In genomic region chr12:3863756-3864155, GRCh38 we compare ENCODE assay signal across 24 cellular contexts. TPM values are rescaled to one million over a fixed set of nuclear protein-coding genes. Genes with fewer than 3 reads are reported as not detected.
DNase-seq lines count a peak whose midpoint lies in the region; ATAC-seq and TF ChIP-seq lines count a peak whose summit lies in the region.
"Had no signal": no experiment of that assay in that cellular context is flagged by ENCODE, and none has a peak within 500 bp of the region (broad histone marks: within the 10 kb centered on the region; RNA-seq: fewer than 3 reads in every experiment).

No MANE protein-coding gene starts in this region.

- no peaks in the 10 kb centered on the region for H3K4me1 ChIP-seq in lower lobe of right lung
- H3K4me1 ChIP-seq in upper lobe of right lung = no peaks in the 10 kb centered on the region
- H3K4me1 ChIP-seq: BLaER1, Caco-2 had no signal

- peak overlapping the region; percentile 5 for H3K27ac Mint-ChIP-seq in activated naive CD4-positive, alpha-beta T cell treated with anti-CD3 and anti-CD28 coated beads, Interleukin-2, amount 50 U/mL, for 24 hours
- H3K27ac Mint-ChIP-seq: CD4-positive, alpha-beta T cell had no signal

- ATAC-seq in lower lobe of right lung (peak; percentile 55 to 81), upper lobe of right lung (peak; percentile 75), GM19395 (IDR thresholded peaks at IDR 0.05; ENCODE audit: unreplicated experiment) (no peak)
- ATAC-seq: GM12878, HCT116, K562, Right ventricle myocardium inferior had no signal

- intact Hi-C loops in lower lobe of right lung (cut with DNase I) = no loop called here
- intact Hi-C loops in upper lobe of right lung (cut with DNase I) = no loop called here

- no peak for TF ChIP-seq CTCF in VCaP (conservative IDR thresholded peaks at IDR 0.05)
- no peak for TF ChIP-seq CTCF in lower lobe of right lung (IDR thresholded peaks at IDR 0.05)
- no peak for TF ChIP-seq CTCF in upper lobe of right lung (IDR thresholded peaks at IDR 0.05)
- TF ChIP-seq CTCF in GM13977 (IDR thresholded peaks at IDR 0.05; ENCODE audit: extremely low read depth, insufficient read depth, missing control alignments) = no peak

- in situ Hi-C loops in GM13977 (cut with MboI; ENCODE audit: low pct_unique_long_range_greater_than_20kb, low sequenced_read_pairs, unreplicated experiment) = no loop called here

- H3K36me3 ChIP-seq in lower lobe of right lung = peaks cover 1% of the 10 kb centered on the region
- peaks cover 2% of the 10 kb centered on the region for H3K36me3 ChIP-seq in upper lobe of right lung
- H3K36me3 ChIP-seq: MG63 had no signal

- H3K27ac ChIP-seq in VCaP = peak overlapping the region; percentile 83
- no peak overlapping the region for H3K27ac ChIP-seq in lower lobe of right lung
- H3K27ac ChIP-seq in upper lobe of right lung = no peak overlapping the region
- H3K27ac ChIP-seq: BLaER1 had no signal

- H3K4me1 Mint-ChIP-seq in activated naive CD4-positive, alpha-beta T cell treated with anti-CD3 and anti-CD28 coated beads, Interleukin-2, amount 50 U/mL, for 24 hours = peaks cover 55% of the 10 kb centered on the region

- H3K9me3 Mint-ChIP-seq in activated naive CD4-positive, alpha-beta T cell treated with anti-CD3 and anti-CD28 coated beads, Interleukin-2, amount 50 U/mL, for 24 hours = peaks cover 19% of the 10 kb centered on the region

- peaks cover 16% of the 10 kb centered on the region for H3K9me3 ChIP-seq in lower lobe of right lung
- H3K9me3 ChIP-seq in upper lobe of right lung = peaks cover 9% of the 10 kb centered on the region

- no peak for DNase-seq in activated naive CD4-positive, alpha-beta T cell (lab: John Stamatoyannopoulos, UW)
- no peak for DNase-seq in lower lobe of right lung
- no peak for DNase-seq in upper lobe of right lung
- no peak for DNase-seq in GM13977 (ENCODE audit: low spot score)
- DNase-seq in 8988T = no peak
- DNase-seq: CD4-positive, alpha-beta T cell; GDM1; Kasumi-1; MG63; NCI-H1105 treated with DMSO at 0.1 percent for 48 hours; NCI-H146; NCI-H1930; NCI-H446; NCI-H524 treated with DMSO at 0.1 percent for 48 hours; NCI-H774 had no signal

- no peaks in the 10 kb centered on the region for H3K27me3 Mint-ChIP-seq in activated naive CD4-positive, alpha-beta T cell treated with anti-CD3 and anti-CD28 coated beads, Interleukin-2, amount 50 U/mL, for 24 hours
- H3K27me3 Mint-ChIP-seq: CD4-positive, alpha-beta T cell had no signal

- no peak overlapping the region for H3K4me3 Mint-ChIP-seq in activated naive CD4-positive, alpha-beta T cell treated with anti-CD3 and anti-CD28 coated beads, Interleukin-2, amount 50 U/mL, for 24 hours
- H3K4me3 Mint-ChIP-seq: CD4-positive, alpha-beta T cell had no signal

- H3K4me3 ChIP-seq in lower lobe of right lung = no peak overlapping the region
- H3K4me3 ChIP-seq in upper lobe of right lung = no peak overlapping the region
- H3K4me3 ChIP-seq: BLaER1, GM12878, K562, MG63 had no signal

- H3K36me3 Mint-ChIP-seq in activated naive CD4-positive, alpha-beta T cell treated with anti-CD3 and anti-CD28 coated beads, Interleukin-2, amount 50 U/mL, for 24 hours = peaks cover 42% of the 10 kb centered on the region

- H3K27me3 ChIP-seq in lower lobe of right lung (ENCODE audit: low read depth) (no peaks in the 10 kb centered on the region), upper lobe of right lung (no peaks in the 10 kb centered on the region)
- H3K27me3 ChIP-seq: BLaER1, MG63 had no signal

RNA-seq across cellular contexts. Expression of gene PARP11, which starts 9.4 kb away (rescaled TPM):
- total RNA-seq in lower lobe of right lung (14.0 TPM), upper lobe of right lung (14.5 TPM)
